In genomic region chr6:41451039-41451438, GRCh38 we compare ENCODE assay signal across 11 cellular contexts.
DNase-seq lines count a peak whose midpoint lies in the region; ATAC-seq and TF ChIP-seq lines count a peak whose summit lies in the region.
"Had no signal": no experiment of that assay in that cellular context is flagged by ENCODE, and none has a peak within 500 bp of the region (broad histone marks: within the 10 kb centered on the region; RNA-seq: fewer than 3 reads in every experiment).

No MANE protein-coding gene starts in this region.

- no peak overlapping the region for H2BK120ac ChIP-seq in mesenchymal stem cell (ENCODE audit: low read depth, low read length)

- H3K27me3 ChIP-seq in RWPE2 (ENCODE audit: insufficient read depth, poor library complexity, severe bottlenecking) = peaks cover 6% of the 10 kb centered on the region
- no peaks in the 10 kb centered on the region for H3K27me3 ChIP-seq in cardiac muscle cell
- H3K27me3 ChIP-seq in skeletal muscle tissue (ENCODE audit: control insufficient read depth in 3 of 3, insufficient read depth in 3 of 3, low read length in 3 of 3) = peaks cover 0 to 5% (median 0%) of the 10 kb centered on the region in 3 donors
- H3K27me3 ChIP-seq in mesenchymal stem cell (ENCODE audit: control insufficient read depth in 1 of 2, insufficient read depth in 1 of 2, low read length in 2 of 2) = peaks cover 52 to 59% of the 10 kb centered on the region in 2 experiments
- H3K27me3 ChIP-seq: upper lobe of right lung had no signal

- no peak overlapping the region for H2BK5ac ChIP-seq in mesenchymal stem cell (ENCODE audit: low read depth, low read length, poor library complexity, severe bottlenecking)

- H2BK15ac ChIP-seq in mesenchymal stem cell (ENCODE audit: low read depth, poor library complexity, severe bottlenecking) = no peak overlapping the region

- 0 out of 3 replicates have a peak, but pooled peaks have one; percentile 21 for ATAC-seq in RWPE2 (ENCODE audit: low read depth)
- ATAC-seq in activated CD4-positive, CD25-positive, alpha-beta regulatory T cell treated with anti-CD3 and anti-CD28 coated beads, Interleukin-2, amount 50 U/mL, for 24 hours = no peak

- in situ Hi-C loops in GM13977 (cut with MboI; ENCODE audit: low pct_unique_long_range_greater_than_20kb, low sequenced_read_pairs, unreplicated experiment) = no loop called here

- H3K4me1 ChIP-seq in RWPE2 (ENCODE audit: insufficient read depth, poor library complexity, severe bottlenecking) = no peaks in the 10 kb centered on the region
- peaks cover 22% of the 10 kb centered on the region for H3K4me1 ChIP-seq in cardiac muscle cell (ENCODE audit: low read depth)
- peaks cover 27 to 46% (median 34%) of the 10 kb centered on the region in 3 donors for H3K4me1 ChIP-seq in skeletal muscle tissue (ENCODE audit: control insufficient read depth in 3 of 3, insufficient read depth in 3 of 3, low read length in 3 of 3)
- no peaks in the 10 kb centered on the region for H3K4me1 ChIP-seq in mesenchymal stem cell (ENCODE audit: control insufficient read depth, insufficient read depth, low read depth, low read length)
- H3K4me1 ChIP-seq: upper lobe of right lung had no signal

- no peak overlapping the region for H3K4ac ChIP-seq in mesenchymal stem cell (ENCODE audit: low read depth in 1 of 2, low read length in 2 of 2)

- TF ChIP-seq CTCF in GM13977 (IDR thresholded peaks at IDR 0.05; ENCODE audit: extremely low read depth, insufficient read depth, missing control alignments) = peak; percentile 30
- TF ChIP-seq CTCF in RWPE2 (IDR thresholded peaks at IDR 0.05; ENCODE audit: poor library complexity, severe bottlenecking) = no peak
- no peak for TF ChIP-seq CTCF in cardiac muscle cell (IDR thresholded peaks at IDR 0.05; ENCODE audit: low read depth, low read length)

- H2AFZ ChIP-seq in mesenchymal stem cell (ENCODE audit: low read depth, low read length) = no peak overlapping the region

- WGBS in mesenchymal stem cell = 46% methylated on average over 8 of the region's 9 CpGs

- H3K23ac ChIP-seq in mesenchymal stem cell (ENCODE audit: low read length in 2 of 2) = no peak overlapping the region

- H3K27ac ChIP-seq in RWPE2 (ENCODE audit: poor library complexity, severe bottlenecking) = no peak overlapping the region
- peak overlapping the region; percentile 90 for H3K27ac ChIP-seq in cardiac muscle cell
- H3K27ac ChIP-seq in skeletal muscle tissue (ENCODE audit: low read depth, low read length) = peak overlapping the region; percentile 93
- no peak overlapping the region for H3K27ac ChIP-seq in mesenchymal stem cell (ENCODE audit: low read length, poor library complexity, severe bottlenecking)
- H3K27ac ChIP-seq: upper lobe of right lung had no signal

- no peaks in the 10 kb centered on the region for H3K9me3 ChIP-seq in RWPE2 (ENCODE audit: severe bottlenecking)
- H3K9me3 ChIP-seq in cardiac muscle cell (ENCODE audit: low read depth) = no peaks in the 10 kb centered on the region
- no peaks in the 10 kb centered on the region for H3K9me3 ChIP-seq in skeletal muscle tissue (ENCODE audit: control insufficient read depth in 3 of 3, low read length in 3 of 3)
- H3K9me3 ChIP-seq in mesenchymal stem cell (ENCODE audit: control insufficient read depth, low read length) = no peaks in the 10 kb centered on the region
- H3K9me3 ChIP-seq: upper lobe of right lung had no signal

- H3K18ac ChIP-seq in mesenchymal stem cell (ENCODE audit: low read depth in 1 of 2, low read length in 2 of 2) = peak overlapping the region in 1 of 2 experiments; percentile 29

- H4K91ac ChIP-seq in mesenchymal stem cell (ENCODE audit: low read length) = no peak overlapping the region

- H3K4me3 ChIP-seq in RWPE2 (ENCODE audit: severe bottlenecking) = no peak overlapping the region
- no peak overlapping the region for H3K4me3 ChIP-seq in cardiac muscle cell
- peak overlapping the region; percentile 33 to 67 (median 60) for H3K4me3 ChIP-seq in skeletal muscle tissue (ENCODE audit: low read length in 3 of 3)
- no peak overlapping the region for H3K4me3 ChIP-seq in mesenchymal stem cell (ENCODE audit: insufficient read depth in 1 of 2, low read depth in 1 of 2, low read length in 2 of 2)
- H3K4me3 ChIP-seq: upper lobe of right lung had no signal

- H2BK12ac ChIP-seq in mesenchymal stem cell (ENCODE audit: low read length in 2 of 2) = peak overlapping the region in 1 of 2 experiments; percentile 24

- no peak overlapping the region for H3K4me2 ChIP-seq in mesenchymal stem cell (ENCODE audit: low read length, poor library complexity, severe bottlenecking)

- DNase-seq in GM13977 (ENCODE audit: low spot score) (peak; percentile 65), RWPE2 (ENCODE audit: low spot score) (no peak), cardiac muscle cell (ENCODE audit: low read depth in 1 of 2, low spot score in 1 of 2) (peak in 1 of 2 donors; percentile 55), mesenchymal stem cell (no peak), SW480 (ENCODE audit: low spot score) (no peak)
- DNase-seq: activated effector memory CD4-positive, alpha-beta T cell treated with anti-CD3 and anti-CD28 coated beads, Interleukin-2, amount 50 U/mL, for 16 hours; DMS79; effector CD4-positive, alpha-beta T cell; upper lobe of right lung had no signal

- H3K79me1 ChIP-seq in mesenchymal stem cell (replicated peaks; ENCODE audit: low read length, poor library complexity, severe bottlenecking) = no peaks in the 10 kb centered on the region

- H3K36me3 ChIP-seq in RWPE2 (ENCODE audit: low read depth) (no peaks in the 10 kb centered on the region), cardiac muscle cell (no peaks in the 10 kb centered on the region), skeletal muscle tissue (ENCODE audit: control insufficient read depth in 3 of 3, insufficient read depth in 3 of 3, low read length in 3 of 3) (no peaks in the 10 kb centered on the region), mesenchymal stem cell (ENCODE audit: control insufficient read depth in 1 of 2, insufficient read depth in 2 of 2, low read depth in 1 of 2, low read length in 2 of 2) (no peaks in the 10 kb centered on the region)
- H3K36me3 ChIP-seq: upper lobe of right lung had no signal

- no peak overlapping the region for H4K8ac ChIP-seq in mesenchymal stem cell (ENCODE audit: low read length)

- peak overlapping the region; percentile 57 to 84 (median 69) for H3K9ac ChIP-seq in skeletal muscle tissue (ENCODE audit: low read depth in 1 of 3, low read length in 3 of 3)
- no peak overlapping the region for H3K9ac ChIP-seq in mesenchymal stem cell (ENCODE audit: low read length)

- H2AK5ac ChIP-seq in mesenchymal stem cell (ENCODE audit: low read length, severe bottlenecking) = no peak overlapping the region

- peak overlapping the region in 1 of 2 experiments; percentile 15 for H3K14ac ChIP-seq in mesenchymal stem cell (ENCODE audit: low read length in 2 of 2)

Comparison
In these comparisons a context has a peak if more than half of its experiments do, and no peak if none do; other contexts are left out.
1. H3K27ac ChIP-seq: peak in cardiac muscle cell (single experiment) and skeletal muscle tissue (single experiment); none in RWPE2 (single experiment) and mesenchymal stem cell (single experiment).
2. H3K4me3 ChIP-seq: peak in skeletal muscle tissue (3 of 3); none in RWPE2 (single experiment), cardiac muscle cell (single experiment) and mesenchymal stem cell (0 of 2).